Comparison of ENCODE assay signal across 8 cellular contexts in the genomic region with DNA sequence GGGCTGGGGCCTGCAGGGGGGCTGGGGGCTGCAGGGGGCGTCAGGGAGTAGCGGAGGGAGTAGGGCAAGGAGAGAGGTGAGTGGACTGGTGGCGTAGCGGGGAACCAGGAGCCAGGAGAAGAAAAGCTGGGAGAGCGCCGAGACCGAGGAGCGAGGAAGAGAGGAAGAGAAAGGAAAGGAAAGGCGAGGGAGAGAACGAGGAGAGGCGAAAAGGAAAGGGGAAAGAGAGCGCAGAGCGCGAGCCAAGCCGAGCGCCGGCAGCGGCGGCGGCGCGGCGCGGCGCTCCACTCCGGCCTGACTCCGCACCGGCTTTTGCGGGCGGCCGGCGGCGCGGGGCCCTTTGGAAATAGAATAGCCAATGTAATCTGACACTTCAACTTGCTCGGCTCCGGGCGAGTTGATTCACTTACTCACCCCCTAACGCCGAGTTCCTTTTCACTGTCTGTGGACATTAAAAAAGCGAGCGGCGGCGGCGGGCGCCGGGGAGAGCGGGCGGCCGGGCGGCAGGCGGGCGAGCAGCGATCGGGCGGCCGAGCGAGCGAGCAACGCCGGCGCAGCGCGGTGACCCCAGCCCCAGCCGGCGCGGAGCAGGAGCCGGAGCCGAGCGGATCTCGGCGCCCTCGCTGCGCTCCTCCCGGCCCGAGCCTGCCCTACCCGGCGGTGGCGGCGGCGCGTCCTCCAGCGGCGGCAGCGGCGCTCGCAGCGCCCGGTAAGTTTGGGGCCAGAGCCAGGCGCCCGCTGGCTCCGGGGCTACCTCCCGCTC. TPM values are rescaled to one million over a fixed set of nuclear protein-coding genes. Genes with fewer than 3 reads are reported as not detected.
DNase-seq lines count a peak whose midpoint lies in the region; ATAC-seq and TF ChIP-seq lines count a peak whose summit lies in the region.

Gene ZMIZ1 (plus strand): TSS at position 405 of the 763 bp plus-strand sequence. CDS start 132,667 bp downstream, outside the sequence.

- intact Hi-C loops in activated CD4-positive, alpha-beta T cell treated with anti-CD3 and anti-CD28 coated beads for 36 hours (cut with DNase I, micrococcal nuclease): loop anchor here (1.0 to 10.0 kb wide), 12 partner anchors 20 to 1041 kb away; partner anchors contain the start of genes POLR3A (in 1 of the 2), PPIF (in 1 of the 2), RPS24 (in 1 of the 2) and ZCCHC24 (in 1 of the 2)

- TF ChIP-seq CTCF in AG09309 (IDR thresholded peaks at IDR 0.05; ENCODE audit: control insufficient read depth, insufficient read depth, low read depth, low read length, missing control alignments): peak; percentile 1

- peaks cover 32% of the 10 kb centered on the region for H3K4me1 Mint-ChIP-seq in activated CD4-positive, alpha-beta T cell treated with anti-CD3 and anti-CD28 coated beads for 36 hours

- in situ Hi-C loops in GM18951 (cut with MboI; ENCODE audit: low sequenced_read_pairs, unreplicated experiment): no loop called here

- H3K27ac Mint-ChIP-seq in activated CD4-positive, alpha-beta T cell treated with anti-CD3 and anti-CD28 coated beads for 36 hours: peak within 1 kb of the TSS; percentile 58

- TF ChIP-seq POLR2A in GM18951 (IDR thresholded peaks at IDR 0.05; ENCODE audit: extremely low read depth, insufficient read depth, insufficient read length): peak; percentile 54

- H3K4me3 Mint-ChIP-seq in activated CD4-positive, alpha-beta T cell treated with anti-CD3 and anti-CD28 coated beads for 36 hours: peak within 1 kb of the TSS; percentile 73

- CTCF ChIA-PET in activated CD4-positive, alpha-beta T cell treated with anti-CD3 and anti-CD28 coated beads for 36 hours (lab: Charles Lee): interaction anchor here (0.7 kb wide), 1 partner anchor 222 kb away, joined by 3 read pairs; no protein-coding TSS in a partner anchor

- H3K27me3 Mint-ChIP-seq in activated CD4-positive, alpha-beta T cell treated with anti-CD3 and anti-CD28 coated beads for 36 hours: peaks cover 3% of the 10 kb centered on the region

- POLR2A ChIA-PET in activated CD4-positive, alpha-beta T cell treated with anti-CD3 and anti-CD28 coated beads for 36 hours (lab: Charles Lee): no interaction called here

- H3K4me3 ChIP-seq in AG09309 (ENCODE audit: control insufficient read depth, low read depth, low read length): peak within 1 kb of the TSS; percentile 97

- H3K27ac ChIP-seq in cingulate gyrus (ENCODE audit: low read depth, low read length): peak within 1 kb of the TSS; percentile 65

- H3K36me3 Mint-ChIP-seq in activated CD4-positive, alpha-beta T cell treated with anti-CD3 and anti-CD28 coated beads for 36 hours (ENCODE audit: low read depth): no peaks in the 10 kb centered on the region

- ATAC-seq in HG03196 (IDR thresholded peaks at IDR 0.05; ENCODE audit: unreplicated experiment): peak; percentile 43
- ATAC-seq in activated CD4-positive, alpha-beta T cell treated with anti-CD3 and anti-CD28 coated beads for 36 hours: peak; percentile 72

- DNase-seq in AG09309 (ENCODE audit: low read depth): peak; percentile 82
- DNase-seq in NCI-H226: peak; percentile 90
- DNase-seq in activated CD4-positive, alpha-beta T cell treated with anti-CD3 and anti-CD28 coated beads for 36 hours: peak; percentile 89
- peak; percentile 95 for DNase-seq in kidney tubule cell (ENCODE audit: low spot score)
- DNase-seq in stimulated activated CD4-positive, alpha-beta T cell treated with anti-CD3 and anti-CD28 coated beads, Interleukin-1b, Interleukin-23, amount 100 ng/mL, for 24 hours (ENCODE audit: low read depth in 4 of 4, low spot score in 1 of 4): peak; percentile 54 to 69 (median 64)

- H3K9me3 Mint-ChIP-seq in activated CD4-positive, alpha-beta T cell treated with anti-CD3 and anti-CD28 coated beads for 36 hours (ENCODE audit: low read depth): no peaks in the 10 kb centered on the region

RNA-seq across cellular contexts. Expression of gene ZMIZ1, which starts in this region (rescaled TPM):
- 10 to 100 TPM; 33.9 to 34.3 TPM for total RNA-seq in activated CD4-positive, alpha-beta T cell treated with anti-CD3 and anti-CD28 coated beads for 36 hours

Comparison
In these comparisons a context has a peak if more than half of its experiments do, and no peak if none do; other contexts are left out.
1. Peak in every context shown above with its lines: DNase-seq, ATAC-seq, H3K4me3 ChIP-seq and H3K27ac ChIP-seq.